ENCODE assay signal across 22 cellular contexts in genomic region chr5:122985006-122985700, GRCh38. TPM values are rescaled to one million over a fixed set of nuclear protein-coding genes. Genes with fewer than 3 reads are reported as not detected.
A peak's percentile ranks its signal among the peaks of the same experiment; 100 is the strongest.
DNase-seq lines count a peak whose midpoint lies in the region; ATAC-seq, FAIRE-seq and TF ChIP-seq lines count a peak whose summit lies in the region.
"Had no signal": no experiment of that assay in that cellular context is flagged by ENCODE, and none has a peak within 500 bp of the region (broad histone marks: within the 10 kb centered on the region; RNA-seq: fewer than 3 reads in every experiment).

No MANE protein-coding gene starts in this region.

- ATAC-seq in PC-3 (no peak; the same call in 1 of the 2 replicates), HG03469 (IDR thresholded peaks at IDR 0.05; ENCODE audit: unreplicated experiment) (no peak), GM18909 (IDR thresholded peaks at IDR 0.05; ENCODE audit: poor library complexity, unreplicated experiment) (no peak), HG03135 (IDR thresholded peaks at IDR 0.05; ENCODE audit: unreplicated experiment) (no peak), left colon (no peak)

- no peaks in the 10 kb centered on the region for H3F3A ChIP-seq in PC-3 (ENCODE audit: low read length, unreplicated experiment)

- no peaks in the 10 kb centered on the region for H3K9me2 ChIP-seq in PC-3 (replicated peaks; ENCODE audit: low read length)

- FAIRE-seq in bronchial epithelial cell (lab: Jason Lieb, UNC), result peak; percentile 89
- FAIRE-seq: A204.1, G401.6, GM12891 had no signal

- H3K4me2 ChIP-seq in PC-3 (ENCODE audit: low read length), result no peak overlapping the region

- intact Hi-C loops in PC-3 (cut with micrococcal nuclease) (no loop called here), left colon (cut with DNase I, micrococcal nuclease) (no loop called here)

- H3K4me1 ChIP-seq in PC-3 (ENCODE audit: insufficient read depth, low read length), result no peaks in the 10 kb centered on the region
- H3K4me1 ChIP-seq: BE2C had no signal

- H3K9ac ChIP-seq in PC-3 (ENCODE audit: low read length), result no peak overlapping the region
- H3K9ac ChIP-seq: GM23248 had no signal

- TF ChIP-seq CTCF in PC-3 (conservative IDR thresholded peaks at IDR 0.05; ENCODE audit: low read depth, low read length) (no peak), bronchial epithelial cell (IDR thresholded peaks at IDR 0.05; ENCODE audit: insufficient read depth, low read length, severe bottlenecking) (no peak)

- H3K4me3 ChIP-seq in PC-3 (ENCODE audit: low read length), result no peak overlapping the region
- H3K4me3 ChIP-seq in bronchial epithelial cell (ENCODE audit: low read depth, low read length), result no peak overlapping the region
- H3K4me3 ChIP-seq: GM23248 had no signal

- BruUV-seq in PC-3 (replicated peaks; lab: Mats Ljungman, UMichigan), result no TSS peak

- DNase-seq in H4 (ENCODE audit: low spot score) (peak; percentile 26), HuH-7 (ENCODE audit: low spot score) (peak; percentile 23), PC-3 (peak; percentile 12), bronchial epithelial cell (ENCODE audit: low read depth) (no peak), left colon (no peak)
- DNase-seq: ACHN; BE2C; C1 segment of cervical spinal cord; CD4-positive, CD25-positive, alpha-beta regulatory T cell; DMS153; DND-41; GM23248; HCEC 1CT; HFFc6; Karpas-422; KBM-7 had no signal

- no peaks in the 10 kb centered on the region for H3K9me3 ChIP-seq in PC-3 (ENCODE audit: low read length)
- H3K9me3 ChIP-seq: BE2C had no signal

- POLR2A ChIA-PET in PC-3 (lab: Charles Lee; ENCODE audit: unreplicated experiment), result no interaction called here

- no peaks in the 10 kb centered on the region for H4K20me1 ChIP-seq in PC-3 (ENCODE audit: low read length)

- H3K27me3 ChIP-seq in PC-3 (ENCODE audit: low read length), result no peaks in the 10 kb centered on the region
- no peaks in the 10 kb centered on the region for H3K27me3 ChIP-seq in bronchial epithelial cell (ENCODE audit: control insufficient read depth, insufficient read depth, low read length)
- H3K27me3 ChIP-seq: BE2C had no signal

- no peak overlapping the region for H2AFZ ChIP-seq in PC-3 (ENCODE audit: low read length)
- H2AFZ ChIP-seq: GM23248 had no signal

- H3K36me3 ChIP-seq in PC-3 (ENCODE audit: low read depth, low read length) (no peaks in the 10 kb centered on the region), bronchial epithelial cell (ENCODE audit: control insufficient read depth, insufficient read depth, low read length) (no peaks in the 10 kb centered on the region)
- H3K36me3 ChIP-seq: BE2C had no signal

- CTCF ChIA-PET in PC-3 (lab: Charles Lee), result no interaction called here

- H3K27ac ChIP-seq in PC-3 (ENCODE audit: low read length), result no peak overlapping the region
- H3K27ac ChIP-seq: GM23248 had no signal

- no peaks in the 10 kb centered on the region for H3K79me2 ChIP-seq in PC-3 (ENCODE audit: low read length)

RNA-seq across cellular contexts. Expression of gene PPIC, which starts 51.4 kb away (rescaled TPM):
- 78.4 and 84.2 TPM in 2 replicates for total RNA-seq in H4 (2014; rRNA removed; shearing (Covaris generic))
- total RNA-seq in PC-3 (2014; rRNA removed) (8.8 and 14.6 TPM in 2 replicates), bronchial epithelial cell (43.5 and 45.0 TPM in 2 replicates), left colon (10 to 100 TPM; 79.8 to 86.0 TPM)
- total RNA-seq: CD4-positive, CD25-positive, alpha-beta regulatory T cell had no signal

Comparison
In these comparisons a context has a peak if more than half of its experiments do, and no peak if none do; other contexts are left out.
1. DNase-seq: peak in H4 (single experiment), HuH-7 (single experiment) and PC-3 (single experiment); none in bronchial epithelial cell (single experiment) and left colon (0 of 2).